ENCODE assay signal across 8 cellular contexts in the genomic region with DNA sequence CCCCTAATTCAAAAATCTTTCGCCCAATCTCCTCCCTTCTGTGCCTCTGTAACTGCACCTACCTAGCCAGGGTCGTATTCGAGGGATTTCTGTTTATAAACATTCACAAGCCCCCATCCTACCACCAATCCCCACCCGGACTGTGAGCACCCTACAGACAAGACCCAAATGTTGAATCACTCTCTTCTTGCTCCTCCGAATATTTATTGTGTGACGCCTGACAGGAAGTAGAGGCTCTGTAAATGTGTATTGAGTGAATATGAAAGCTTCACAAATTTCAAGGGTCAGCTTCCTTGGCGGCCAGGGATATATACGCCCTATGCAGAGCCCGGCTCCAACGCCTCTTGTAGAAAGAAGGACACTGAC. TPM values are rescaled to one million over a fixed set of nuclear protein-coding genes. Genes with fewer than 3 reads are reported as not detected.
DNase-seq lines count a peak whose midpoint lies in the region; ATAC-seq and TF ChIP-seq lines count a peak whose summit lies in the region.

No MANE protein-coding gene starts in this region.

- no peaks in the 10 kb centered on the region for H3K36me3 ChIP-seq in breast epithelium
- no peaks in the 10 kb centered on the region for H3K36me3 ChIP-seq in muscle layer of colon (ENCODE audit: insufficient read depth, low read length)

- ATAC-seq in HG03432 (IDR thresholded peaks at IDR 0.05; ENCODE audit: unreplicated experiment) = peak; percentile 0
- no peak for ATAC-seq in HG02571 (IDR thresholded peaks at IDR 0.05; ENCODE audit: unreplicated experiment)
- no peak for ATAC-seq in GM19023 (IDR thresholded peaks at IDR 0.05; ENCODE audit: unreplicated experiment)

- peaks cover 0 to 4% of the 10 kb centered on the region in 2 donors for H3K27me3 ChIP-seq in breast epithelium
- H3K27me3 ChIP-seq in muscle layer of colon (ENCODE audit: control insufficient read depth in 1 of 2, insufficient read depth in 2 of 2, low read length in 2 of 2) = peaks cover 10 to 17% of the 10 kb centered on the region in 2 donors

- H3K4me1 ChIP-seq in breast epithelium = no peaks in the 10 kb centered on the region
- peaks cover 8% of the 10 kb centered on the region for H3K4me1 ChIP-seq in muscle layer of colon (ENCODE audit: insufficient read depth, low read length)

- peak overlapping the region; percentile 89 to 95 for H3K27ac ChIP-seq in breast epithelium
- peak overlapping the region; percentile 75 for H3K27ac ChIP-seq in muscle layer of colon (ENCODE audit: low read depth, low read length)

- TF ChIP-seq CTCF in GM12864 (IDR thresholded peaks at IDR 0.05; ENCODE audit: low read depth, low read length, missing control alignments) = no peak
- TF ChIP-seq CTCF in breast epithelium (IDR thresholded peaks at IDR 0.05) = peak in 1 of 3 donors; percentile 16

- intact Hi-C loops in breast epithelium (cut with DNase I; ENCODE audit: low total_unique reads) = no loop called here

- no peak for TF ChIP-seq POLR2A in breast epithelium (IDR thresholded peaks at IDR 0.05)

- H3K4me3 ChIP-seq in GM12864 (ENCODE audit: low read depth, low read length) (peak overlapping the region; percentile 75), breast epithelium (peak overlapping the region; percentile 62 to 87 (median 74)), muscle layer of colon (ENCODE audit: low read depth in 1 of 2, low read length in 2 of 2) (peak overlapping the region; percentile 88 to 91)

- peak overlapping the region; percentile 65 for H3K9ac ChIP-seq in muscle layer of colon (ENCODE audit: low read length)

- DNase-seq in GM12864 (ENCODE audit: low read depth) (no peak), breast epithelium (ENCODE audit: low spot score in 2 of 2) (no peak), NCI-H1105 treated with DMSO at 0.1 percent for 48 hours (lab: John Stamatoyannopoulos, UW) (no peak), NCI-H510A (lab: John Stamatoyannopoulos, UW) (no peak)

- H3K9me3 ChIP-seq in breast epithelium (no peaks in the 10 kb centered on the region), muscle layer of colon (ENCODE audit: low read length) (no peaks in the 10 kb centered on the region)

RNA-seq across cellular contexts. Expression of a gene that starts 1.6 kb away (rescaled TPM):
- 10 to 100 TPM; 14.6 to 33.1 (median 16.4) TPM for total RNA-seq in breast epithelium
